15 cellular contexts compared by ENCODE assay signal in genomic region chr6:115971785-115972184, GRCh38.
DNase-seq lines count a peak whose midpoint lies in the region; ATAC-seq, FAIRE-seq and TF ChIP-seq lines count a peak whose summit lies in the region.
"Had no signal": no experiment of that assay in that cellular context is flagged by ENCODE, and none has a peak within 500 bp of the region (broad histone marks: within the 10 kb centered on the region; RNA-seq: fewer than 3 reads in every experiment).

No MANE protein-coding gene starts in this region.

- H3K4me2 ChIP-seq in HepG2 (ENCODE audit: low read depth, low read length): no peak overlapping the region
- H3K4me2 ChIP-seq: GM23338 had no signal

- FAIRE-seq in HepG2 (lab: Jason Lieb, UNC): no peak
- FAIRE-seq: GM12878 had no signal

- CTCF ChIA-PET in HepG2 (lab: Yijun Ruan, JAX; ENCODE audit: low intra/inter-chr PET ratio, low total read pairs): no interaction called here

- in situ Hi-C loops in HepG2 (cut with HindIII; ENCODE audit: extremely low pct_ligation_motif_present, low pct_unique_long_range_greater_than_20kb): no loop called here

- no peaks in the 10 kb centered on the region for H4K20me1 ChIP-seq in HepG2 (ENCODE audit: insufficient read depth, low read length)

- H3K9me3 ChIP-seq in right lobe of liver (no peaks in the 10 kb centered on the region), HepG2 (ENCODE audit: low read length) (no peaks in the 10 kb centered on the region)
- H3K9me3 ChIP-seq: BE2C had no signal

- no peaks in the 10 kb centered on the region for H3K79me2 ChIP-seq in HepG2 (ENCODE audit: insufficient read depth, low read length)

- POLR2A ChIA-PET in HepG2 (lab: Yijun Ruan, JAX): no interaction called here

- H3K27ac ChIP-seq in right lobe of liver (no peak overlapping the region), HepG2 (ENCODE audit: extremely low read length, insufficient read depth, low read length) (no peak overlapping the region), dorsolateral prefrontal cortex (peak overlapping the region in 44 of 59 donors; percentile 3 to 98 (median 58)), temporal lobe (ENCODE audit: low read depth, low read length) (peak overlapping the region; percentile 38)
- H3K27ac ChIP-seq: C4-2B had no signal

- H3K4me1 ChIP-seq in right lobe of liver (peaks cover 0 to 31% (median 9%) of the 10 kb centered on the region in 4 donors), HepG2 (ENCODE audit: insufficient read depth, low read length) (peaks cover 7% of the 10 kb centered on the region; the same call in 1 of the 2 replicates)
- H3K4me1 ChIP-seq: BE2C had no signal

- H3K4me3 ChIP-seq in right lobe of liver (no peak overlapping the region), HepG2 (replicated peaks in 1 of 3; ENCODE audit: insufficient read depth in 1 of 3, low read depth in 2 of 3, low read length in 3 of 3) (no peak overlapping the region), dorsolateral prefrontal cortex (no peak overlapping the region)
- H3K4me3 ChIP-seq: GM12878, GM23338 had no signal

- H3K27me3 ChIP-seq in right lobe of liver: no peaks in the 10 kb centered on the region
- no peaks in the 10 kb centered on the region for H3K27me3 ChIP-seq in HepG2 (ENCODE audit: control insufficient read depth in 1 of 2, insufficient read depth in 2 of 2, low read length in 2 of 2)
- H3K27me3 ChIP-seq in dorsolateral prefrontal cortex: no peaks in the 10 kb centered on the region
- H3K27me3 ChIP-seq: BE2C had no signal

- H3K9ac ChIP-seq in HepG2 (ENCODE audit: insufficient read depth, low read depth, low read length): no peak overlapping the region

- DNase-seq in right lobe of liver (no peak), HepG2 (ENCODE audit: low spot score) (no peak), dorsolateral prefrontal cortex (no peak), left lobe of liver (ENCODE audit: low spot score) (no peak), HUDEP-2 (lab: John Stamatoyannopoulos, UW; ENCODE audit: unreplicated experiment in 76 of 76) (no peak), dermis blood vessel endothelial cell (no peak)
- no peak for DNase-seq in activated CD4-positive, alpha-beta T cell treated with anti-CD3 and anti-CD28 coated beads for 48 hours
- DNase-seq: BE2C; CD4-positive, alpha-beta memory T cell; DMS79; H9 had no signal

- H2AFZ ChIP-seq in HepG2 (ENCODE audit: low read length): no peak overlapping the region
- H2AFZ ChIP-seq: GM23338 had no signal

- no peak for TF ChIP-seq RAD21 in HepG2 (CRISPR knock-in tag; IDR thresholded peaks at IDR 0.05)

- TF ChIP-seq EP300 in HepG2 (IDR thresholded peaks at IDR 0.05; ENCODE audit: low read depth in 2 of 2, low read length in 2 of 2) (no peak), HepG2 (CRISPR knock-in tag; IDR thresholded peaks at IDR 0.05; ENCODE audit: borderline replicate concordance) (no peak)

- peak in 3 of 4 donors; percentile 16 to 35 (median 17) for ATAC-seq in right lobe of liver
- ATAC-seq in HepG2: no peak
- peak; percentile 25 for ATAC-seq in left lobe of liver
- ATAC-seq: GM23338 had no signal

- H3K36me3 ChIP-seq in right lobe of liver (peaks cover 0 to under 1% (median 0%) of the 10 kb centered on the region in 4 donors), HepG2 (replicated peaks in 1 of 2; ENCODE audit: control insufficient read depth in 1 of 2, insufficient read depth in 2 of 2, low read length in 2 of 2) (peaks cover 2 to 5% of the 10 kb centered on the region in 2 experiments; a peak in 1 of 5 replicates)
- H3K36me3 ChIP-seq: BE2C had no signal

- TF ChIP-seq CTCF in right lobe of liver (IDR thresholded peaks at IDR 0.05) (no peak), HepG2 (CRISPR knock-in tag; IDR thresholded peaks at IDR 0.05) (no peak), dorsolateral prefrontal cortex (IDR thresholded peaks at IDR 0.05 in 54 of 56, conservative IDR thresholded peaks at IDR 0.05 in 2 of 56; ENCODE audit: low read depth in 1 of 56, partially characterized antibody in 56 of 56) (no peak)

- TF ChIP-seq POLR2A in right lobe of liver (IDR thresholded peaks at IDR 0.05): no peak
- no peak for TF ChIP-seq POLR2A in HepG2 (IDR thresholded peaks at IDR 0.05; ENCODE audit: insufficient read depth in 1 of 2, low read depth in 2 of 2, low read length in 2 of 2)

- intact Hi-C loops in right lobe of liver (cut with DNase I): no loop called here
- intact Hi-C loops in HepG2 (cut with micrococcal nuclease; ENCODE audit: unreplicated experiment): no loop called here
- intact Hi-C loops in dorsolateral prefrontal cortex (cut with DNase I): loop anchor here (5.0 kb wide), 1 partner anchor 131 kb away; the partner anchor contains the start of gene NT5DC1 (in 2 of the 2)

- WGBS in right lobe of liver (ENCODE audit: insufficient coverage, low coverage, low lambda C conversion rate, missing lambda C conversion rate): 36% methylated on average over 1 of the region's 2 CpGs
- WGBS in HepG2 (ENCODE audit: low lambda C conversion rate): 93% methylated on average over 2 of the region's 2 CpGs

- no TSS peak for BruUV-seq in HepG2 (replicated peaks; lab: Mats Ljungman, UMichigan)

TF ChIP-seq in HepG2, 621 proteins besides CTCF, POLR2A, EP300 and RAD21 (continues in another document):
- TF ChIP-seq ZNF710 (CRISPR knock-in tag; IDR thresholded peaks at IDR 0.05; ENCODE audit: borderline replicate concordance) (no peak), ZBTB40 (IDR thresholded peaks at IDR 0.05) (no peak), ZBTB40 (CRISPR knock-in tag; IDR thresholded peaks at IDR 0.05) (no peak), TBP (CRISPR knock-in tag; IDR thresholded peaks at IDR 0.05) (no peak)

Comparison
In these comparisons a context has a peak if more than half of its experiments do, and no peak if none do; other contexts are left out.
1. H3K27ac ChIP-seq: peak in dorsolateral prefrontal cortex (44 of 59) and temporal lobe (single experiment); none in right lobe of liver (0 of 3) and HepG2 (single experiment).
2. intact Hi-C loops: an anchor here in dorsolateral prefrontal cortex (5.0 kb wide); none called in right lobe of liver and HepG2.